In the genomic region with DNA sequence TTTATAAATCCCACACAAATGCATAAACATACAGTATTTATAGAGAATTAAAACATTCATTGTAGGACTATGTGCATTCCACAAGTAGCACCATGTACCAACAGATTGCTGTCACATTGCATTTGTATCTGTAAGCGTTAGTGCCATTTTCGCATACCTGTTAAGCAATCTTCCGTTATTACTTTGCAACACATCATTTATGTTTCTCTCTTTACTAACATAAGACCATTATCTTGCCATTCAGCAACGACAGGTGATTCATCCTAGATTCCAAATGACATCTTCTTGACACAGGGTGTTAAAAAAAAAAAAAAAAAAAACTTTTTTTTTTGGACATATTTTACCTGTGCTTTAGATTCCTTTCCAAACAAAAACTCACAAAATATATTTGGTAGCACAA, we compare ENCODE assay signal across 17 cellular contexts.
"Had no signal": no experiment of that assay in that cellular context is flagged by ENCODE, and none has a peak within 500 bp of the region (broad histone marks: within the 10 kb centered on the region; RNA-seq: fewer than 3 reads in every experiment).

No MANE protein-coding gene starts in this region.

- ATAC-seq: stimulated activated effector memory CD8-positive, alpha-beta T cell treated with anti-CD3 and anti-CD28 coated beads, Interleukin-12 subunit alpha, Interleukin-12 subunit beta, amount 100 ng/mL, for 72 hours; stimulated activated memory B cell treated with anti-CD40 and anti-IgM and Interleukin-4, amounts not matched to agents 10 μg/mL and 1 μg/mL and 100 μg/mL, for 72 hours; stimulated activated naive B cell treated with anti-CD40 and anti-IgM and Interleukin-4, amounts not matched to agents 10 μg/mL and 1 μg/mL and 100 μg/mL, for 72 hours; stimulated activated naive CD8-positive, alpha-beta T cell treated with anti-CD3 and anti-CD28 coated beads, Interleukin-15, amount 100 ng/mL, for 72 hours; stimulated activated naive CD8-positive, alpha-beta T cell treated with anti-CD3 and anti-CD28 coated beads, Interleukin-15, Interleukin-2, amounts not matched to agents 100 U/mL and 50 U/mL, for 24 hours; upper lobe of right lung had no signal

- H3K27me3 ChIP-seq: stomach, suprapubic skin, testis, thyroid gland, tibial artery, tibial nerve, transverse colon, upper lobe of left lung, upper lobe of right lung, uterus, vagina had no signal

- H3K36me3 ChIP-seq: stomach, suprapubic skin, thoracic aorta, thyroid gland, tibial artery, tibial nerve, transverse colon, upper lobe of left lung, upper lobe of right lung, uterus, vagina had no signal

- H3K9me3 ChIP-seq: stomach, suprapubic skin, testis, thoracic aorta, thyroid gland, tibial artery, tibial nerve, transverse colon, upper lobe of left lung, upper lobe of right lung, uterus, vagina had no signal

- H3K27ac ChIP-seq: stomach, suprapubic skin, testis, thoracic aorta, thyroid gland, tibial artery, tibial nerve, transverse colon, upper lobe of left lung, upper lobe of right lung, uterus, vagina had no signal

- H3K4me3 ChIP-seq: stomach, suprapubic skin, testis, thoracic aorta, thyroid gland, tibial artery, tibial nerve, transverse colon, upper lobe of left lung, upper lobe of right lung, uterus, vagina had no signal
